8 cellular contexts compared by ENCODE assay signal in the genomic region with DNA sequence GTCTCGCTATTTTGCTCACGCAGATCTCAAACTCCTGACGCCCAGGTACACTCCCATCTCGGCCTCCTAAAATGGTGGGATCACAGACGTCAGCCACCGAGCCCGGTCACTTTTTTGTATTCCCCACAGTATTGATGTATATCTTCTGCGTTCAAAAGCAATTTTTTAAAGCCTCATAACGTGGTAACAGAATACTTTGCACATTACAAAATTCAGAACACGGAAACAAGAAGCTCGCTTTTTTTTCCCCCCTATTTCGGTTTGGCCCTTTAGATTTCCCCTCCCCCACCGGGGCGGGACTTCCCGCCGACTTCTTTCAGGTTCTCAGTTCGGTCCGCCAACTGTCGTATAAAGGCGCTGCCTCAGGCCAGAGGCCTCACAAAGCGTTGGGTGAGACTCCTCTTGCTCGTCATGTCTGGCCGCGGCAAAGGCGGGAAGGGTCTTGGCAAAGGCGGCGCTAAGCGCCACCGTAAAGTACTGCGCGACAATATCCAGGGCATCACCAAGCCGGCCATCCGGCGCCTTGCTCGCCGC.
DNase-seq lines count a peak whose midpoint lies in the region; ATAC-seq, FAIRE-seq and TF ChIP-seq lines count a peak whose summit lies in the region.
"Not testable (repeated sequence)": the region's sequence is repeated elsewhere in the genome, so short reads cannot be mapped to it uniquely, and the experiment has no call there.

No MANE protein-coding gene starts in this region.

- H3K27me3 ChIP-seq in CD8-positive, alpha-beta T cell (ENCODE audit: insufficient read depth, low read length) = not testable (repeated sequence)

- H3K9me3 Mint-ChIP-seq in CD8-positive, alpha-beta T cell; activated CD4-positive, alpha-beta T cell treated with anti-CD3 and anti-CD28 coated beads for 36 hours (ENCODE audit: low read depth): not testable (repeated sequence)

- peak; percentile 50 for ATAC-seq in CD8-positive, alpha-beta T cell
- ATAC-seq in GM19468 (IDR thresholded peaks at IDR 0.05; ENCODE audit: extremely low read depth, unreplicated experiment) = peak; percentile 48
- ATAC-seq in HG03457 (IDR thresholded peaks at IDR 0.05; ENCODE audit: unreplicated experiment) = peak; percentile 56
- peak; percentile 81 for ATAC-seq in activated CD4-positive, alpha-beta T cell treated with anti-CD3 and anti-CD28 coated beads for 36 hours
- peak; percentile 92 for ATAC-seq in left lobe of liver

- not testable (repeated sequence) for H3K36me3 ChIP-seq in CD8-positive, alpha-beta T cell (ENCODE audit: insufficient read depth, low read length)

- peak; percentile 94 for FAIRE-seq in colon (lab: Jason Lieb, UNC)

- H3K9me3 ChIP-seq in CD8-positive, alpha-beta T cell (ENCODE audit: low read length) = not testable (repeated sequence)

- not testable (repeated sequence) for H3K36me3 Mint-ChIP-seq in CD8-positive, alpha-beta T cell; activated CD4-positive, alpha-beta T cell treated with anti-CD3 and anti-CD28 coated beads for 36 hours (ENCODE audit: low read depth)

- not testable (repeated sequence) for H3K27me3 Mint-ChIP-seq in CD8-positive, alpha-beta T cell (ENCODE audit: low read depth); activated CD4-positive, alpha-beta T cell treated with anti-CD3 and anti-CD28 coated beads for 36 hours

- H3K27ac Mint-ChIP-seq in CD8-positive, alpha-beta T cell = peak overlapping the region; percentile 99
- peak overlapping the region; percentile 92 for H3K27ac Mint-ChIP-seq in activated CD4-positive, alpha-beta T cell treated with anti-CD3 and anti-CD28 coated beads for 36 hours

- H3K4me3 ChIP-seq in CD8-positive, alpha-beta T cell (ENCODE audit: low read depth, low read length) = peak overlapping the region; percentile 76

- H3K4me1 Mint-ChIP-seq in CD8-positive, alpha-beta T cell (ENCODE audit: low read depth) = peaks cover 20% of the 10 kb centered on the region
- H3K4me1 Mint-ChIP-seq in activated CD4-positive, alpha-beta T cell treated with anti-CD3 and anti-CD28 coated beads for 36 hours = peaks cover 19% of the 10 kb centered on the region

- peak in 6 of 7 experiments; percentile 42 to 78 (median 57) for DNase-seq in CD8-positive, alpha-beta T cell
- DNase-seq in NCI-H526 (lab: John Stamatoyannopoulos, UW) = peak; percentile 71 to 76
- DNase-seq in activated CD4-positive, alpha-beta T cell treated with anti-CD3 and anti-CD28 coated beads for 36 hours = peak; percentile 50
- peak; percentile 62 for DNase-seq in left lobe of liver (ENCODE audit: low spot score)
- peak; percentile 72 for DNase-seq in stimulated activated CD4-positive, alpha-beta T cell treated with anti-CD3 and anti-CD28 coated beads, Interleukin-1b, Interleukin-23, amount 100 ng/mL, for 48 hours

- H3K4me3 Mint-ChIP-seq in CD8-positive, alpha-beta T cell = peak overlapping the region; percentile 89
- H3K4me3 Mint-ChIP-seq in activated CD4-positive, alpha-beta T cell treated with anti-CD3 and anti-CD28 coated beads for 36 hours = peak overlapping the region; percentile 79

- not testable (repeated sequence) for TF ChIP-seq CTCF in CD8-positive, alpha-beta T cell (IDR thresholded peaks at IDR 0.05)

- peak overlapping the region; percentile 91 for H3K27ac ChIP-seq in CD8-positive, alpha-beta T cell (ENCODE audit: low read depth, low read length)

- CTCF ChIA-PET in CD8-positive, alpha-beta T cell (lab: Charles Lee) = interaction anchor here (1.1 to 8.8 kb wide), 6 partner anchors 9 to 71 kb away, joined by 3 to 77 read pairs (median 12); a partner anchor contains a TSS
- CTCF ChIA-PET in activated CD4-positive, alpha-beta T cell treated with anti-CD3 and anti-CD28 coated beads for 36 hours (lab: Charles Lee) = interaction anchor here (1.1 to 7.5 kb wide), 5 partner anchors 12 to 71 kb away, joined by 3 to 60 read pairs (median 5); a partner anchor contains a TSS

- POLR2A ChIA-PET in CD8-positive, alpha-beta T cell (lab: Charles Lee) = interaction anchor here (0.6 to 7.8 kb wide), 18 partner anchors 9 to 1797 kb away, joined by 3 to 205 read pairs (median 14); a partner anchor contains a TSS
- POLR2A ChIA-PET in activated CD4-positive, alpha-beta T cell treated with anti-CD3 and anti-CD28 coated beads for 36 hours (lab: Charles Lee) = interaction anchor here (0.6 to 3.4 kb wide), 12 partner anchors 9 to 692 kb away, joined by 4 to 103 read pairs (median 18); a partner anchor contains a TSS

- intact Hi-C loops in CD8-positive, alpha-beta T cell (cut with DNase I, micrococcal nuclease) = loop anchor here (1.0 to 5.0 kb wide), 3 partner anchors 8 to 1796 kb away; a partner anchor contains a TSS
- intact Hi-C loops in activated CD4-positive, alpha-beta T cell treated with anti-CD3 and anti-CD28 coated beads for 36 hours (cut with DNase I, micrococcal nuclease) = loop anchor here (1.0 to 5.0 kb wide), 6 partner anchors 8 to 1701 kb away; a partner anchor contains a TSS

- peaks cover 15% of the 10 kb centered on the region for H3K4me1 ChIP-seq in CD8-positive, alpha-beta T cell (ENCODE audit: insufficient read depth, low read length)

Comparison
In these comparisons a context has a peak if more than half of its experiments do, and no peak if none do; other contexts are left out.
1. Peak in every context shown above with its lines: DNase-seq, ATAC-seq, H3K4me3 ChIP-seq and H3K27ac ChIP-seq.